Comparison of ENCODE assay signal across 19 cellular contexts in genomic region chrX:74510401-74510800, GRCh38.
DNase-seq lines count a peak whose midpoint lies in the region; ATAC-seq, FAIRE-seq and TF ChIP-seq lines count a peak whose summit lies in the region.
"Had no signal": no experiment of that assay in that cellular context is flagged by ENCODE, and none has a peak within 500 bp of the region (broad histone marks: within the 10 kb centered on the region; RNA-seq: fewer than 3 reads in every experiment).

No MANE protein-coding gene starts in this region.

- DNase-seq in GM18507 (ENCODE audit: extremely low spot score, insufficient read length, low read depth) (no peak), CD14-positive monocyte (ENCODE audit: low spot score) (no peak), NCI-H2227 treated with DMSO at 0.1 percent for 48 hours (lab: John Stamatoyannopoulos, UW) (no peak), T-helper 2 cell (no peak), NCI-H226 (no peak)
- DNase-seq: activated B cell treated with CpG ODN at 0.5 μM for 24 hours; activated naive CD8-positive, alpha-beta T cell treated with anti-CD3 and anti-CD28 coated beads, Interleukin-2, amount 50 U/mL, for 24 hours; COR-L47; foreskin melanocyte; naive thymus-derived CD8-positive, alpha-beta T cell; NCI-H1436 treated with DMSO at 0.1 percent for 48 hours; NCI-H524; SW 1271 had no signal

- no peaks in the 10 kb centered on the region for H3K36me3 Mint-ChIP-seq in CD14-positive monocyte

- intact Hi-C loops in CD14-positive monocyte (cut with micrococcal nuclease): no loop called here

- H3K4me3 Mint-ChIP-seq in CD14-positive monocyte: no peak overlapping the region
- H3K4me3 Mint-ChIP-seq: activated B cell treated with CpG ODN at 0.5 μM for 24 hours; activated naive CD8-positive, alpha-beta T cell treated with anti-CD3 and anti-CD28 coated beads, Interleukin-2, amount 50 U/mL, for 24 hours; central memory CD8-positive, alpha-beta T cell; naive thymus-derived CD8-positive, alpha-beta T cell had no signal

- no peak for TF ChIP-seq CTCF in CD14-positive monocyte (IDR thresholded peaks at IDR 0.05)

- H3K27ac Mint-ChIP-seq in CD14-positive monocyte: no peak overlapping the region
- H3K27ac Mint-ChIP-seq: activated B cell treated with CpG ODN at 0.5 μM for 24 hours; activated naive CD8-positive, alpha-beta T cell treated with anti-CD3 and anti-CD28 coated beads, Interleukin-2, amount 50 U/mL, for 24 hours; naive thymus-derived CD8-positive, alpha-beta T cell had no signal

- H3K4me1 Mint-ChIP-seq in CD14-positive monocyte: no peaks in the 10 kb centered on the region

- H3K27me3 Mint-ChIP-seq in CD14-positive monocyte (ENCODE audit: low read depth in 3 of 3): peaks cover 0 to 3% (median 0%) of the 10 kb centered on the region in 3 donors
- H3K27me3 Mint-ChIP-seq: activated B cell treated with CpG ODN at 0.5 μM for 24 hours; activated naive CD8-positive, alpha-beta T cell treated with anti-CD3 and anti-CD28 coated beads, Interleukin-2, amount 50 U/mL, for 24 hours; central memory CD8-positive, alpha-beta T cell had no signal

- peak; percentile 83 for FAIRE-seq in GM18507 (lab: Jason Lieb, UNC)
- FAIRE-seq: endometrium had no signal

- ATAC-seq in GM21381 (IDR thresholded peaks at IDR 0.05; ENCODE audit: unreplicated experiment) (peak; percentile 41), HG02798 (IDR thresholded peaks at IDR 0.05; ENCODE audit: poor library complexity, unreplicated experiment) (peak; percentile 52), HG03442 (IDR thresholded peaks at IDR 0.05; ENCODE audit: unreplicated experiment) (peak; percentile 50)
- ATAC-seq: activated naive CD8-positive, alpha-beta T cell treated with anti-CD3 and anti-CD28 coated beads, Interleukin-2, amount 50 U/mL, for 24 hours; HCT116; naive thymus-derived CD8-positive, alpha-beta T cell had no signal

- peaks cover 0 to 5% (median 2%) of the 10 kb centered on the region in 7 donors for H3K9me3 Mint-ChIP-seq in CD14-positive monocyte
- H3K9me3 Mint-ChIP-seq: activated B cell treated with CpG ODN at 0.5 μM for 24 hours; activated naive CD8-positive, alpha-beta T cell treated with anti-CD3 and anti-CD28 coated beads, Interleukin-2, amount 50 U/mL, for 24 hours; central memory CD8-positive, alpha-beta T cell had no signal
